Comparison of ENCODE assay signal across 1 cellular context in the genomic region with DNA sequence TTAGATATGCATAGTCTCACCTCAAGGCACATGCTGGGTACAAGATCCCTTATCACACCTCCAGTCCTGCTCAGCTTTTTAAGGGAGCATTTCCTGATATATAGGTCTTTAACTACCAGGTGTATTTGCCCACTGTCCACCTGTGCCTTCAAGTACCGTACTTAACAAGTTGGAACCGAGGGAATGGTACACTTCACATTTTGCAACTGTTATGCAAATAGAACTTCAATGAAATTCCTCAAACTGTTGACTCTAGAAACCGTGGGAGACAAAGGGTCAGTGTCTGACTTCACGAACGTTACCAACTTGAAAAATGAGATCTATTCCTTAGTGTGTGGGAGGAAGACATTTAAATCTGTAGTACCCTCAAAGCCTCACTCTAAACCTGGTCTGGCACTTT.
TF ChIP-seq lines count a peak whose summit lies in the region.

No MANE protein-coding gene starts in this region.

TF ChIP-seq in H1, 55 proteins besides CTCF, POLR2A, EP300 and RAD21:
- peak; percentile 39; the same call in 1 of the 2 replicates for TF ChIP-seq TCF12 (IDR thresholded peaks at IDR 0.05; ENCODE audit: low read depth, low read length)
- peak; percentile 20; the same call in 1 of the 2 replicates for TF ChIP-seq MAX (IDR thresholded peaks at IDR 0.05)
- no peak for TF ChIP-seq RFX5 (IDR thresholded peaks at IDR 0.05; ENCODE audit: borderline replicate concordance, low read depth, low read length)
- TF ChIP-seq PHF8 (conservative IDR thresholded peaks at IDR 0.05; ENCODE audit: low read depth, low read length): no peak
- TF ChIP-seq RNF2 (IDR thresholded peaks at IDR 0.05; ENCODE audit: borderline replicate concordance, low read depth, low read length, missing control alignments, poor library complexity, severe bottlenecking): no peak
- TF ChIP-seq, protein P1, sequence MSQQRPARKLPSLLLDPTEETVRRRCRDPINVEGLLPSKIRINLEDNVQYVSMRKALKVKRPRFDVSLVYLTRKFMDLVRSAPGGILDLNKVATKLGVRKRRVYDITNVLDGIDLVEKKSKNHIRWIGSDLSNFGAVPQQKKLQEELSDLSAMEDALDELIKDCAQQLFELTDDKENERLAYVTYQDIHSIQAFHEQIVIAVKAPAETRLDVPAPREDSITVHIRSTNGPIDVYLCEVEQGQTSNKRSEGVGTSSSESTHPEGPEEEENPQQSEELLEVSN (IDR thresholded peaks at IDR 0.05): 0 out of 2 replicates have a peak, but pooled peaks have one; percentile 30
